ENCODE assay signal across 12 cellular contexts in genomic region chr10:3228610-3228945, GRCh38.
"Had no signal": no experiment of that assay in that cellular context is flagged by ENCODE, and none has a peak within 500 bp of the region (broad histone marks: within the 10 kb centered on the region; RNA-seq: fewer than 3 reads in every experiment).

No MANE protein-coding gene starts in this region.

- H3K4me3 Mint-ChIP-seq: activated CD8-positive, alpha-beta memory T cell treated with anti-CD3 and anti-CD28 coated beads, Interleukin-2, amount 10 ng/mL, durations not matched to agents 7 days and 5 days; dendritic cell treated with granulocyte-macrophage colony-stimulating factor and Interleukin-4, amounts not matched to agents 40 ng/mL and 50 ng/mL, for 4 days had no signal

- H3K9me3 Mint-ChIP-seq: activated T-cell treated with anti-CD3 and anti-CD28 coated beads, Interleukin-2, amount 50 U/mL, for 4 hours; dendritic cell treated with granulocyte-macrophage colony-stimulating factor and Interleukin-4, amounts not matched to agents 40 ng/mL and 50 ng/mL, for 4 days; naive thymus-derived CD8-positive, alpha-beta T cell had no signal

- H3K36me3 ChIP-seq: lower lobe of right lung, right atrium auricular region, transverse colon had no signal

- H3K4me1 ChIP-seq: right atrium auricular region had no signal

- H3K36me3 Mint-ChIP-seq: naive thymus-derived CD8-positive, alpha-beta T cell had no signal

- H3K27ac ChIP-seq: lower lobe of right lung, right atrium auricular region had no signal

- H3K27ac Mint-ChIP-seq: dendritic cell treated with granulocyte-macrophage colony-stimulating factor and Interleukin-4, amounts not matched to agents 40 ng/mL and 50 ng/mL, for 4 days had no signal

- H3K27me3 ChIP-seq: right atrium auricular region, transverse colon had no signal

- H3K9me3 ChIP-seq: lower lobe of right lung, right atrium auricular region, transverse colon had no signal

- H3K4me3 ChIP-seq: lower lobe of right lung, right atrium auricular region, skin epidermis, transverse colon had no signal

- DNase-seq: activated CD4-positive, alpha-beta T cell treated with anti-CD3 and anti-CD28 coated beads, Interleukin-2, amount 50 U/mL, for 4 hours; activated CD4-positive, CD25-positive, alpha-beta regulatory T cell treated with anti-CD3 and anti-CD28 coated beads, Interleukin-2, amount 50 U/mL, for 72 hours; activated CD8-positive, alpha-beta memory T cell treated with anti-CD3 and anti-CD28 coated beads, Interleukin-2, amount 10 ng/mL, durations not matched to agents 7 days and 5 days; activated naive CD4-positive, alpha-beta T cell; activated T-cell treated with anti-CD3 and anti-CD28 coated beads, Interleukin-2, amount 50 U/mL, for 4 hours; erythroblast; lower lobe of right lung; naive thymus-derived CD8-positive, alpha-beta T cell; transverse colon had no signal
